8 cellular contexts compared by ENCODE assay signal in the genomic region with DNA sequence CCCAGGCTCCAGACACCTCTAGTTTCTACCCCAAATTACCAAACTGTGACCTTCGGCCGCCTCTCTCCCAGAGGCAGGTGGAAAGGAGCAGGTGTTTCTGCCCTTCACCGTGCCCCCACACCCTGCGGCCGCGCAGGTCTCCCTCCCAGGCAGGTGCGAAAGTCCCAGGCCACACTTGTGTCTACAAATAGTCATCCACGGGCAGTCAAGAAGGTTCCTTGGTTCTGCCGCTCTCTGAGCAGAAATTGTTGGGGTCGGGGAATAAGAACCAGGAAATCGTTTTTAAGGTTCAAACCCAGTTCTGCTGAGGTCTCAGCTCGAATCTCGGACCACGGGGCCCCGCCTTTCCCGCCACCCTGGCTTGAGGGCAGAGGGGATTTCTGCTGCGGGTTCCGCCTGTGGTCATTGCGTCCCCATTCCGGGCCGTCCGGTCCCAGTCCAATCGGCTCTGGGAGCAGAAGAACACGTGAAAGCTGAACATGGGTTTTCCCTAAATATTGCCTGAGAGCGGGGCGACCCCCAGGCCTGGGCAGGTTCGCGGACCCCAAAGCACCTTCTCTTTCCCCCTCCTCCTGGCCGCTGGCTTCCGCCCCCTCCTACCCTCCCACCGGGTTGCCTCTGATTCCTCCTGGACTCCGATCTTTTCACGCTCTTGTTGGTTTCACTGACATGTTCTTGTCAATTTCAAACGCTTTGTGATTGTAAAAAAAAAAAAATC. TPM values are rescaled to one million over a fixed set of nuclear protein-coding genes. Genes with fewer than 3 reads are reported as not detected.
DNase-seq lines count a peak whose midpoint lies in the region; ATAC-seq, FAIRE-seq and TF ChIP-seq lines count a peak whose summit lies in the region.

No MANE protein-coding gene starts in this region.

- 3% methylated on average over 29 of the region's 34 CpGs; no CpG with 5 or more reads in 1 of the 2 experiments for WGBS in H1 (ENCODE audit: extremely low coverage in 1 of 2, insufficient coverage in 1 of 2, insufficient read length in 1 of 2, insufficient replicate concordance in 2 of 2, low coverage in 1 of 2, low lambda C conversion rate in 2 of 2, missing lambda C conversion rate in 1 of 2), 2 experiments

- TF ChIP-seq RAD21 in H1 (IDR thresholded peaks at IDR 0.05 in 1 of 2, conservative IDR thresholded peaks at IDR 0.05 in 1 of 2; ENCODE audit: low read depth in 2 of 2, low read length in 2 of 2), result no peak

- H3K4me1 ChIP-seq in H1 (replicated peaks in 1 of 4; ENCODE audit: control insufficient read depth in 3 of 4, insufficient read depth in 4 of 4, low read length in 3 of 4), result peaks cover 14 to 33% (median 20%) of the 10 kb centered on the region in 4 experiments
- peaks cover 38% of the 10 kb centered on the region for H3K4me1 ChIP-seq in mucosa of stomach (ENCODE audit: control insufficient read depth, insufficient read depth, low read length)

- H4K5ac ChIP-seq in H1 (ENCODE audit: insufficient read length, low read depth, low read length), result no peak overlapping the region

- H3K23me2 ChIP-seq in H1 (ENCODE audit: low read depth, low read length), result peaks cover 18% of the 10 kb centered on the region

- H3K36me3 ChIP-seq in SK-N-MC (ENCODE audit: insufficient read depth, low read length), result no peaks in the 10 kb centered on the region
- H3K36me3 ChIP-seq in H1 (ENCODE audit: control insufficient read depth in 2 of 4, insufficient read depth in 4 of 4, low read length in 3 of 4), result no peaks in the 10 kb centered on the region
- no peaks in the 10 kb centered on the region for H3K36me3 ChIP-seq in mucosa of stomach (ENCODE audit: control insufficient read depth, insufficient read depth, low read length)

- no peak overlapping the region for H2BK20ac ChIP-seq in H1 (ENCODE audit: low read length)

- peak; percentile 1 to 51; a peak in 2 of 3 replicates for TF ChIP-seq POLR2A in H1 (IDR thresholded peaks at IDR 0.05; ENCODE audit: control extremely low read depth in 1 of 2, low read depth in 2 of 2, low read length in 2 of 2)

- POLR2A ChIA-PET in AG04450 (lab: Yijun Ruan, JAX), result interaction anchor here (1.1 to 1.8 kb wide), 6 partner anchors 10 to 572 kb away, joined by 3 to 33 read pairs (median 8); a partner anchor contains a TSS
- POLR2A ChIA-PET in H1 (lab: Charles Lee; ENCODE audit: partially characterized antibody), result interaction anchor here (0.5 to 6.4 kb wide), 43 partner anchors 11 to 775 kb away, joined by 3 to 94 read pairs (median 6); a partner anchor contains a TSS

- CTCF ChIA-PET in AG04450 (lab: Charles Lee) (interaction anchor here (0.5 to 1.2 kb wide), 3 partner anchors 69 to 285 kb away, joined by 3 to 4 read pairs (median 3); no protein-coding TSS in a partner anchor), H1 (lab: Charles Lee; ENCODE audit: partially characterized antibody) (interaction anchor here (1.2 to 3.5 kb wide), 7 partner anchors 10 to 129 kb away, joined by 3 to 15 read pairs (median 7); no protein-coding TSS in a partner anchor)

- no peak overlapping the region for H3K14ac ChIP-seq in H1 (ENCODE audit: insufficient read length)

- no peak overlapping the region for H3K56ac ChIP-seq in H1 (replicated peaks; ENCODE audit: insufficient read length, low read depth, low read length)

- H3K27me3 ChIP-seq in AG04450 (ENCODE audit: control insufficient read depth, insufficient read depth, low read length) (peaks cover 51% of the 10 kb centered on the region), H1 (replicated peaks in 1 of 4; ENCODE audit: control insufficient read depth in 3 of 4, extremely low read depth in 1 of 4, insufficient read depth in 3 of 4, low read length in 3 of 4) (peaks cover 10 to 38% (median 27%) of the 10 kb centered on the region in 4 experiments; a peak in 6 of 7 replicates), mucosa of stomach (ENCODE audit: control insufficient read depth, insufficient read depth, low read length) (peaks cover 18% of the 10 kb centered on the region)

- H3K18ac ChIP-seq in H1 (ENCODE audit: extremely low read depth, low read length), result peak overlapping the region; percentile 85

- no peak overlapping the region for H2AK5ac ChIP-seq in H1 (ENCODE audit: low read depth, low read length)

- no peak for FAIRE-seq in H1 (lab: Jason Lieb, UNC)

- peaks cover 12% of the 10 kb centered on the region in 2 experiments for H4K20me1 ChIP-seq in H1 (replicated peaks in 1 of 2; ENCODE audit: control insufficient read depth in 1 of 2, insufficient read depth in 2 of 2, low read length in 2 of 2)

- peak overlapping the region; percentile 16 for H2BK120ac ChIP-seq in H1 (replicated peaks; ENCODE audit: low read depth, low read length)

- peaks cover 8% of the 10 kb centered on the region for H3K79me1 ChIP-seq in H1 (ENCODE audit: low read depth, low read length)

- no peak overlapping the region for H2AFZ ChIP-seq in H1 (ENCODE audit: low read length)

- TF ChIP-seq EP300 in H1 (IDR thresholded peaks at IDR 0.05; ENCODE audit: borderline replicate concordance in 1 of 2, low read depth in 2 of 2, low read length in 2 of 2), result no peak

- TF ChIP-seq CTCF in AG04450 (IDR thresholded peaks at IDR 0.05; ENCODE audit: low read depth, low read length) (no peak), H1 (IDR thresholded peaks at IDR 0.05; ENCODE audit: control extremely low read depth in 1 of 3, insufficient read depth in 1 of 3, low read depth in 1 of 3, low read length in 3 of 3) (no peak)

- no peak overlapping the region for H4K91ac ChIP-seq in H1 (replicated peaks; ENCODE audit: insufficient read length, low read length)

- H3K9ac ChIP-seq in SK-N-MC (ENCODE audit: insufficient read length) (peak overlapping the region; percentile 66), H1 (replicated peaks in 1 of 4; ENCODE audit: extremely low read depth in 1 of 4, low read depth in 3 of 4, low read length in 3 of 4) (peak overlapping the region; percentile 57 to 78 (median 69); a peak in 6 of 7 replicates), mucosa of stomach (ENCODE audit: low read length) (peak overlapping the region; percentile 98)

- H2BK12ac ChIP-seq in H1 (ENCODE audit: low read depth, low read length), result peak overlapping the region; percentile 52

- H2BK15ac ChIP-seq in H1 (ENCODE audit: low read length), result peak overlapping the region; percentile 22; the same call in 1 of the 2 replicates

- no peak overlapping the region for H3K23ac ChIP-seq in H1 (ENCODE audit: insufficient read length)

- H3K79me2 ChIP-seq in H1 (ENCODE audit: control insufficient read depth in 1 of 2, insufficient read depth in 2 of 2, low read length in 2 of 2), result peaks cover 0 to 29% of the 10 kb centered on the region in 2 experiments; a peak in 2 of 4 replicates

- H2BK5ac ChIP-seq in H1 (ENCODE audit: low read depth, low read length), result no peak overlapping the region

- DNase-seq in AG04450 (ENCODE audit: low read depth, low spot score), result no peak
- DNase-seq in SK-N-MC (ENCODE audit: low read depth, low spot score), result no peak
- DNase-seq in H1 (ENCODE audit: low read depth in 1 of 2, low spot score in 2 of 2), result peak in 1 of 2 experiments; percentile 58

- peak; percentile 2 for ATAC-seq in GM18868 (IDR thresholded peaks at IDR 0.05; ENCODE audit: unreplicated experiment)
- no peak for ATAC-seq in GM21515 (IDR thresholded peaks at IDR 0.05; ENCODE audit: unreplicated experiment)
- no peak for ATAC-seq in HG03469 (IDR thresholded peaks at IDR 0.05; ENCODE audit: unreplicated experiment)
- no peak for ATAC-seq in GM19328 (IDR thresholded peaks at IDR 0.05; ENCODE audit: unreplicated experiment)

- H3K4me3 ChIP-seq in AG04450 (ENCODE audit: low read depth, low read length) (peak overlapping the region; percentile 79), SK-N-MC (peak overlapping the region; percentile 84), H1 (ENCODE audit: extremely low read depth in 1 of 4, insufficient read depth in 2 of 4, low read depth in 3 of 4, low read length in 4 of 4) (peak overlapping the region; percentile 51 to 96 (median 74)), mucosa of stomach (ENCODE audit: low read length) (peak overlapping the region; percentile 65)

- H3K27ac ChIP-seq in AG04450 (ENCODE audit: low read depth, low read length) (no peak overlapping the region), SK-N-MC (no peak overlapping the region), H1 (ENCODE audit: low read depth, low read length) (no peak overlapping the region)

- peak overlapping the region; percentile 88; the same call in 1 of the 2 replicates for H4K8ac ChIP-seq in H1 (ENCODE audit: extremely low read depth, insufficient read depth, low read length)

- peak overlapping the region; percentile 96 to 97 for H3K4me2 ChIP-seq in H1 (ENCODE audit: insufficient read depth in 1 of 2, low read depth in 2 of 2, low read length in 2 of 2)

- peaks cover 6% of the 10 kb centered on the region; the same call in 1 of the 2 replicates for H3K9me3 ChIP-seq in AG04450 (ENCODE audit: control insufficient read depth, insufficient read depth, low read length)
- no peaks in the 10 kb centered on the region for H3K9me3 ChIP-seq in SK-N-MC (ENCODE audit: low read depth, low read length)
- H3K9me3 ChIP-seq in H1 (ENCODE audit: insufficient read depth in 2 of 2, low read depth in 1 of 2, low read length in 1 of 2), result no peaks in the 10 kb centered on the region
- no peaks in the 10 kb centered on the region for H3K9me3 ChIP-seq in mucosa of stomach (ENCODE audit: control insufficient read depth, low read length)

- no peak overlapping the region for H3K4ac ChIP-seq in H1 (replicated peaks; ENCODE audit: insufficient read length, low read depth, low read length)

TF ChIP-seq in H1, 55 proteins besides CTCF, POLR2A, EP300 and RAD21 (continues in another document):
- TF ChIP-seq GTF2F1 (IDR thresholded peaks at IDR 0.05; ENCODE audit: borderline replicate concordance, low read depth, low read length), result no peak
- no peak for TF ChIP-seq TCF12 (IDR thresholded peaks at IDR 0.05; ENCODE audit: low read depth, low read length)
- no peak for TF ChIP-seq RBBP5 (IDR thresholded peaks at IDR 0.05; ENCODE audit: borderline replicate concordance, low read depth, low read length)

RNA-seq across cellular contexts. Expression of a gene that starts 1.2 kb away (rescaled TPM):
- polyA plus RNA-seq in AG04450 (2011; rRNA removed) (5.5 TPM in 2 replicates), H1 (2011; rRNA removed) (12.2 and 13.5 TPM in 2 replicates)
- polyA minus RNA-seq in AG04450 (2011; rRNA and poly(A)+ RNA removed), result 9.8 and 21.2 TPM in 2 replicates
- total RNA-seq in H1 (2021; fragmentation: NEBNext Ultra II Directional; extraction: Animal tissue kit (Norgen Biotek cat#: 25700)), result 21.5 and 27.7 TPM in 2 replicates
- polyA plus RNA-seq in H1 (2011; cell fraction: cytosol; rRNA removed), result 17.1 TPM
- polyA plus RNA-seq in H1 (2011; cell fraction: nucleus; rRNA removed), result 18.7 TPM
- 18.2 to 33.8 TPM (median 21.4 TPM) in 4 replicates for polyA plus RNA-seq in H1 (2012, experiment 1 of 2)
- 16.1 TPM for polyA plus RNA-seq in H1 (2012, experiment 2 of 2)
- polyA plus RNA-seq in H1 (2013, experiment 1 of 2), result 9.1 TPM
- 9.4 TPM for polyA plus RNA-seq in H1 (2013, experiment 2 of 2)
- polyA minus RNA-seq in H1 (2011; rRNA and poly(A)+ RNA removed), result 13.6 and 21.4 TPM in 2 replicates
- polyA minus RNA-seq in H1 (2011; cell fraction: cytosol; rRNA and poly(A)+ RNA removed), result 15.9 TPM
- 37.1 TPM for polyA minus RNA-seq in H1 (2011; cell fraction: nucleus; rRNA and poly(A)+ RNA removed)
